In the genomic region with DNA sequence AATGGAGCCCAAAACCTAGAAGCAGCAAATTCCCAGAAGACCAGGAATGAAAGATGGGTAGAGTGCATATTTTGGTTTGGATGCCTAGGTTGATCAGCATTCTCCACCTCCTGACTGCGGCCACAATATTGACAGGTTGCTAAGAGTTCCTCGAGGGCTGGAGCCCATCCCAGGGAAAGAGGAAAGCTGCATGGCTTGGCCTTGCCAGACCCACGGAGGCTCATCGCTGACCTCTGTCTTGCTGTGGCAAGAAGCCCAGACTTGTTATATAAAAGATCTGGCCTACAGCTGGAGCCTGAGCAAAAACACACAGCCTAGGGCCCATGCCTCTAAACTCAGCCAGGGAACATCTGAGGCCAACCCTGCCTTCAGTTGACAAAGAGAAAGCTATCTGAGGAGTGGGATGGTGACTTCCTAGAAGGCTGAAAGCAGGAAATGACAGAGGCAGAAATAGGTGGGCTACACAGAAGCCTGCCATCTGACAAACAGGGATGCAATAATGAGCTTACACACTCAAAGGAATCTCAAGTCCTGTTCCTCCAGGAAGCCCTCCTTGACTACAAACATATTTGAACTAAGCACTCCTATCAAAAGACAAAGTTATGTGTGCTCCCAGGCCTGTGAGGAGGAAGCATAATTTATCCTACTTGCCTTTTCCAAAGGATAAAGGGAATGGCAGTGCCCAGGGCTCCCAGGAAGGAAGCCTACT, we compare ENCODE assay signal across 11 cellular contexts. TPM values are rescaled to one million over a fixed set of nuclear protein-coding genes. Genes with fewer than 3 reads are reported as not detected.
A peak's percentile ranks its signal among the peaks of the same experiment; 100 is the strongest.
DNase-seq lines count a peak whose midpoint lies in the region; ATAC-seq and TF ChIP-seq lines count a peak whose summit lies in the region.
"Had no signal": no experiment of that assay in that cellular context is flagged by ENCODE, and none has a peak within 500 bp of the region (broad histone marks: within the 10 kb centered on the region; RNA-seq: fewer than 3 reads in every experiment).

No MANE protein-coding gene starts in this region.

- H3K27ac Mint-ChIP-seq in T-helper 17 cell (peak overlapping the region; percentile 89), nephron progenitor cell (peak overlapping the region; percentile 36), osteocyte (ENCODE audit: unreplicated experiment) (no peak overlapping the region)

- H3K27me3 Mint-ChIP-seq in T-helper 17 cell, result no peaks in the 10 kb centered on the region
- no peaks in the 10 kb centered on the region for H3K27me3 Mint-ChIP-seq in nephron progenitor cell (ENCODE audit: low read depth, poor library complexity)
- H3K27me3 Mint-ChIP-seq in osteocyte (ENCODE audit: unreplicated experiment), result no peaks in the 10 kb centered on the region

- peaks cover 8% of the 10 kb centered on the region for H3K9me3 Mint-ChIP-seq in nephron progenitor cell
- H3K9me3 Mint-ChIP-seq in osteocyte (ENCODE audit: unreplicated experiment), result no peaks in the 10 kb centered on the region

- H3K4me1 Mint-ChIP-seq in T-helper 17 cell, result peaks cover 46% of the 10 kb centered on the region
- H3K4me1 Mint-ChIP-seq in nephron progenitor cell, result peaks cover under 1% of the 10 kb centered on the region
- no peaks in the 10 kb centered on the region for H3K4me1 Mint-ChIP-seq in osteocyte (ENCODE audit: unreplicated experiment)

- no peak for TF ChIP-seq CTCF in nephron progenitor cell (IDR thresholded peaks at IDR 0.05)
- no peak for TF ChIP-seq CTCF in osteocyte (IDR thresholded peaks at IDR 0.05)

- H3K36me3 Mint-ChIP-seq in T-helper 17 cell (ENCODE audit: low read depth) (peaks cover 12% of the 10 kb centered on the region), nephron progenitor cell (ENCODE audit: low read depth) (peaks cover 28% of the 10 kb centered on the region), osteocyte (ENCODE audit: unreplicated experiment) (no peaks in the 10 kb centered on the region)

- ATAC-seq in T-helper 17 cell, result no peak

- H3K4me3 Mint-ChIP-seq in T-helper 17 cell (no peak overlapping the region), nephron progenitor cell (no peak overlapping the region), osteocyte (ENCODE audit: unreplicated experiment) (no peak overlapping the region)

- peak; percentile 94 for DNase-seq in AG20443 (ENCODE audit: low spot score)
- no peak for DNase-seq in T-helper 17 cell
- peak; percentile 90 for DNase-seq in fibroblast of the conjunctiva (ENCODE audit: low read depth)
- no peak for DNase-seq in nephron progenitor cell
- DNase-seq in A172 (ENCODE audit: low spot score), result no peak
- no peak for DNase-seq in NCI-H82 treated with DMSO at 0.1 percent for 48 hours (lab: John Stamatoyannopoulos, UW; ENCODE audit: unreplicated experiment)
- DNase-seq in activated effector memory CD4-positive, alpha-beta T cell treated with Interleukin-2 at 50 U/mL for 16 hours, result no peak
- DNase-seq in osteocyte (ENCODE audit: extremely low spot score, unreplicated experiment), result no peak
- DNase-seq: kidney glomerular epithelial cell; NCI-H187; stimulated activated naive CD4-positive, alpha-beta T cell had no signal

- no peaks in the 10 kb centered on the region for H3K9me3 ChIP-seq in T-helper 17 cell (ENCODE audit: control insufficient read depth, low read length, poor library complexity, severe bottlenecking)

RNA-seq across cellular contexts. Expression of gene SLC35B1, which starts 22.5 kb away (rescaled TPM):
- total RNA-seq in T-helper 17 cell (10 to 100 TPM; 63.8 to 66.8 TPM), osteocyte (60.0 and 62.0 TPM in 2 replicates)
- 101 and 112 TPM in 2 replicates for total RNA-seq in A172 (2014; rRNA removed; shearing (Covaris generic))

RNA-seq across cellular contexts. Expression of gene FAM117A, which starts 33.7 kb away (rescaled TPM):
- total RNA-seq in T-helper 17 cell (10 to 100 TPM; 58.9 to 68.6 TPM), osteocyte (2.7 TPM in 2 replicates)
- total RNA-seq in A172 (2014; rRNA removed; shearing (Covaris generic)), result 4.6 and 12.0 TPM in 2 replicates

RNA-seq across cellular contexts. Expression of gene SPOP, which starts 52.3 kb away (rescaled TPM):
- 10 to 100 TPM; 46.8 to 52.7 TPM for total RNA-seq in T-helper 17 cell
- total RNA-seq in A172 (2014; rRNA removed; shearing (Covaris generic)), result 36.3 and 43.9 TPM in 2 replicates
- 63.9 and 68.6 TPM in 2 replicates for total RNA-seq in osteocyte

RNA-seq across cellular contexts. Expression of gene KAT7, which starts 58.2 kb away (rescaled TPM):
- 100 to 1,000 TPM; 191 to 201 TPM for total RNA-seq in T-helper 17 cell
- 30.3 and 33.4 TPM in 2 replicates for total RNA-seq in A172 (2014; rRNA removed; shearing (Covaris generic))
- total RNA-seq in osteocyte, result 50.5 and 58.0 TPM in 2 replicates

Comparison
In these comparisons a context has a peak if more than half of its experiments do, and no peak if none do; other contexts are left out.
1. DNase-seq: peak in AG20443 (single experiment) and fibroblast of the conjunctiva (single experiment); none in T-helper 17 cell (0 of 3), nephron progenitor cell (single experiment), A172 (single experiment), NCI-H82 treated with DMSO at 0.1 percent for 48 hours (single experiment), activated effector memory CD4-positive, alpha-beta T cell treated with Interleukin-2 at 50 U/mL for 16 hours (single experiment) and osteocyte (single experiment).